In the genomic region with DNA sequence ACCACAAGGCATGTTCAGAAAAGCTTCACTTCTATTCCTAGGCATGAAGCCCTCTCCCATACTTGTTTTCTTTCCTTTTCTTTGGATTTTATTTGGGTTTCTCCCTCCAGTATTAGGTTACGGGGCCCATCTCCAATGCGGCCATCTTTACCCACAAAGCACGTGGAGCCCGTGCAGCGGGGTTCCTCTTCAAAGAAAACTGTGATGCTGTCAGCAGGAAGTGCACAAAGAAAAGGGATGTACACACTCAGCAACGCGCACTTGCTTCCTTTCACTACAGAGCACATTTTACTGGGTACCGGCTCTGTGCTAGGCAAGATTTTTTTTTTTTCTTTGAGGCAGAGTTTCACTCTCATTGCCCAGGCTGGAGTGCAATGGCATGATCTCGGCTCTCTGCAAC, we compare ENCODE assay signal across 1 cellular context.
TF ChIP-seq lines count a peak whose summit lies in the region.

No MANE protein-coding gene starts in this region.

TF ChIP-seq in GM23338, 12 proteins besides CTCF, POLR2A, EP300 and RAD21 (continued from another document):
- TF ChIP-seq, protein P1, sequence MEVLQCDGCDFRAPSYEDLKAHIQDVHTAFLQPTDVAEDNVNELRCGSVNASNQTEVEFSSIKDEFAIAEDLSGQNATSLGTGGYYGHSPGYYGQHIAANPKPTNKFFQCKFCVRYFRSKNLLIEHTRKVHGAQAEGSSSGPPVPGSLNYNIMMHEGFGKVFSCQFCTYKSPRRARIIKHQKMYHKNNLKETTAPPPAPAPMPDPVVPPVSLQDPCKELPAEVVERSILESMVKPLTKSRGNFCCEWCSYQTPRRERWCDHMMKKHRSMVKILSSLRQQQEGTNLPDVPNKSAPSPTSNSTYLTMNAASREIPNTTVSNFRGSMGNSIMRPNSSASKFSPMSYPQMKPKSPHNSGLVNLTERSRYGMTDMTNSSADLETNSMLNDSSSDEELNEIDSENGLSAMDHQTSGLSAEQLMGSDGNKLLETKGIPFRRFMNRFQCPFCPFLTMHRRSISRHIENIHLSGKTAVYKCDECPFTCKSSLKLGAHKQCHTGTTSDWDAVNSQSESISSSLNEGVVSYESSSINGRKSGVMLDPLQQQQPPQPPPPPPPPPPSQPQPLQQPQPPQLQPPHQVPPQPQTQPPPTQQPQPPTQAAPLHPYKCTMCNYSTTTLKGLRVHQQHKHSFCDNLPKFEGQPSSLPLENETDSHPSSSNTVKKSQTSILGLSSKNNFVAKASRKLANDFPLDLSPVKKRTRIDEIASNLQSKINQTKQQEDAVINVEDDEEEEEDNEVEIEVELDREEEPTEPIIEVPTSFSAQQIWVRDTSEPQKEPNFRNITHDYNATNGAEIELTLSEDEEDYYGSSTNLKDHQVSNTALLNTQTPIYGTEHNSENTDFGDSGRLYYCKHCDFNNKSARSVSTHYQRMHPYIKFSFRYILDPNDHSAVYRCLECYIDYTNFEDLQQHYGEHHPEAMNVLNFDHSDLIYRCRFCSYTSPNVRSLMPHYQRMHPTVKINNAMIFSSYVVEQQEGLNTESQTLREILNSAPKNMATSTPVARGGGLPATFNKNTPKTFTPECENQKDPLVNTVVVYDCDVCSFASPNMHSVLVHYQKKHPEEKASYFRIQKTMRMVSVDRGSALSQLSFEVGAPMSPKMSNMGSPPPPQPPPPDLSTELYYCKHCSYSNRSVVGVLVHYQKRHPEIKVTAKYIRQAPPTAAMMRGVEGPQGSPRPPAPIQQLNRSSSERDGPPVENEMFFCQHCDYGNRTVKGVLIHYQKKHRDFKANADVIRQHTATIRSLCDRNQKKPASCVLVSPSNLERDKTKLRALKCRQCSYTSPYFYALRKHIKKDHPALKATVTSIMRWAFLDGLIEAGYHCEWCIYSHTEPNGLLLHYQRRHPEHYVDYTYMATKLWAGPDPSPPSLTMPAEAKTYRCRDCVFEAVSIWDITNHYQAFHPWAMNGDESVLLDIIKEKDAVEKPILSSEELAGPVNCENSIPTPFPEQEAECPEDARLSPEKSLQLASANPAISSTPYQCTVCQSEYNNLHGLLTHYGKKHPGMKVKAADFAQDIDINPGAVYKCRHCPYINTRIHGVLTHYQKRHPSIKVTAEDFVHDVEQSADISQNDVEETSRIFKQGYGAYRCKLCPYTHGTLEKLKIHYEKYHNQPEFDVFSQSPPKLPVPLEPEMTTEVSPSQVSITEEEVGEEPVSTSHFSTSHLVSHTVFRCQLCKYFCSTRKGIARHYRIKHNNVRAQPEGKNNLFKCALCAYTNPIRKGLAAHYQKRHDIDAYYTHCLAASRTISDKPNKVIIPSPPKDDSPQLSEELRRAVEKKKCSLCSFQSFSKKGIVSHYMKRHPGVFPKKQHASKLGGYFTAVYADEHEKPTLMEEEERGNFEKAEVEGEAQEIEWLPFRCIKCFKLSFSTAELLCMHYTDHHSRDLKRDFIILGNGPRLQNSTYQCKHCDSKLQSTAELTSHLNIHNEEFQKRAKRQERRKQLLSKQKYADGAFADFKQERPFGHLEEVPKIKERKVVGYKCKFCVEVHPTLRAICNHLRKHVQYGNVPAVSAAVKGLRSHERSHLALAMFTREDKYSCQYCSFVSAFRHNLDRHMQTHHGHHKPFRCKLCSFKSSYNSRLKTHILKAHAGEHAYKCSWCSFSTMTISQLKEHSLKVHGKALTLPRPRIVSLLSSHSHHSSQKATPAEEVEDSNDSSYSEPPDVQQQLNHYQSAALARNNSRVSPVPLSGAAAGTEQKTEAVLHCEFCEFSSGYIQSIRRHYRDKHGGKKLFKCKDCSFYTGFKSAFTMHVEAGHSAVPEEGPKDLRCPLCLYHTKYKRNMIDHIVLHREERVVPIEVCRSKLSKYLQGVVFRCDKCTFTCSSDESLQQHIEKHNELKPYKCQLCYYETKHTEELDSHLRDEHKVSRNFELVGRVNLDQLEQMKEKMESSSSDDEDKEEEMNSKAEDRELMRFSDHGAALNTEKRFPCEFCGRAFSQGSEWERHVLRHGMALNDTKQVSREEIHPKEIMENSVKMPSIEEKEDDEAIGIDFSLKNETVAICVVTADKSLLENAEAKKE (CRISPR knock-in tag; IDR thresholded peaks at IDR 0.05) = no peak
- TF ChIP-seq STAT1 (IDR thresholded peaks at IDR 0.05; ENCODE audit: unreplicated experiment) (no peak), REST (IDR thresholded peaks at IDR 0.05; ENCODE audit: unreplicated experiment) (no peak), EZH2phosphoT487 (IDR thresholded peaks at IDR 0.05; ENCODE audit: unreplicated experiment) (no peak), NANOG (IDR thresholded peaks at IDR 0.05; ENCODE audit: borderline replicate concordance) (no peak), POLR2AphosphoS5 (IDR thresholded peaks at IDR 0.05; ENCODE audit: low read depth) (no peak), EZH2 (IDR thresholded peaks at IDR 0.05; ENCODE audit: low read depth, unreplicated experiment) (no peak), CREB1 (CRISPR knock-in tag; IDR thresholded peaks at IDR 0.05; ENCODE audit: low read depth) (no peak)
TF ChIP-seq in GM23338: peak in this region for 0.
